26 cellular contexts compared by ENCODE assay signal in the genomic region with DNA sequence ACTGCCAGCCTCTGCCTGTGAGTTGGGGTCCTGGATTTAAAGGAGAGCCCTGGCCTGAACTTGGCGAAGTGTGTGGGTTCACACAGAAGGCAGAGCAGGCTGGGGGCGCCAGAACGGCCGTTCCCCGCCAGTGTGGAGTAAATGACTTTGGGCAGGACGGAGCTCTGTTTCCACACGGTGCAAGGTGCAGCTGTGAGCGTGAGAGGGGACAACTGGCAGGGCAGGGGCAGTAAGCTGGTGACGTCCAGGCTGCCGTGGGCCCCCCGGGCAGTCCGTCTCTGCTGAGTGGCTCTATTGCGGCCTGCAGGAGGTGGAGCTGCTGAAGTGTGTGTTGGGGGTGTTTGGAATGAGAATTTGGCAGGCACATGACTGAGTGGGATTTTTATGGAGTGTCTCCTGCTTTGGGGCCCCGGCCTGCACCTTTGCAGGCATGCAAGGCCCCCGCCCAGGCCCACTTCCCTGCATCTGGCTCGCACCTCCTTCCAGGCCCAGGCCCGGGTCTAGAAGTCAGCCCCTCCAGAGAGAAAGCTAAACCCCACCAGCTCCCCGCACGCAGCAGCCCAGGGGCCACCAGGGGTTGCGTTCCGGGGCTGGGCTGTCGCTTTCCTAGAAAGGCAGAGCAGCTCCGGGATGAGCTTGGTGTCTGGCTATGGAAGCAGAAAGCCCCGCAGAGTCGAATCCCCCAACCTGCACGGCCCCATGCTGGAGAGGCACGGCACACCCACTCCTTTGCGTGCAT.
"Had no signal": no experiment of that assay in that cellular context is flagged by ENCODE, and none has a peak within 500 bp of the region (broad histone marks: within the 10 kb centered on the region; RNA-seq: fewer than 3 reads in every experiment).

No MANE protein-coding gene starts in this region.

- H3K4me3 ChIP-seq: heart right ventricle, hepatocyte, left lung, lower lobe of right lung, ovary, sigmoid colon, spleen, suprapubic skin, thoracic aorta, tibial nerve, upper lobe of left lung had no signal

- H3K36me3 Mint-ChIP-seq: immature natural killer cell; naive thymus-derived CD8-positive, alpha-beta T cell; stimulated activated effector memory CD8-positive, alpha-beta T cell treated with anti-CD3 and anti-CD28 coated beads, Interleukin-12 subunit alpha, Interleukin-12 subunit beta, amount 100 ng/mL, for 72 hours had no signal

- H3K36me3 ChIP-seq: heart right ventricle, left lung, lower lobe of right lung, ovary, sigmoid colon, spleen, suprapubic skin, thoracic aorta, tibial nerve, upper lobe of left lung had no signal

- DNase-seq: heart right ventricle; immature natural killer cell; kidney; left colon; left lung; lower lobe of right lung; mammary epithelial cell; mesenchymal stem cell; naive thymus-derived CD8-positive, alpha-beta T cell; nucleus accumbens; ovary; right cardiac atrium; sigmoid colon; small intestine; spleen; stimulated activated CD4-positive, alpha-beta T cell treated with anti-CD3 and anti-CD28 coated beads, Interleukin-4, amount 100 ng/mL, for 24 hours; stimulated activated naive CD4-positive, alpha-beta T cell; upper lobe of left lung had no signal

- H3K4me3 Mint-ChIP-seq: immature natural killer cell; naive thymus-derived CD8-positive, alpha-beta T cell; nephron; stimulated activated effector memory CD8-positive, alpha-beta T cell treated with anti-CD3 and anti-CD28 coated beads, Interleukin-12 subunit alpha, Interleukin-12 subunit beta, amount 100 ng/mL, for 72 hours; stimulated activated naive CD8-positive, alpha-beta T cell treated with anti-CD3 and anti-CD28 coated beads, Interleukin-15, Interleukin-2, amounts not matched to agents 100 ng/mL and 50 ng/mL, for 24 hours had no signal

- H3K27ac Mint-ChIP-seq: immature natural killer cell; naive thymus-derived CD8-positive, alpha-beta T cell; progenitor cell of endocrine pancreas; stimulated activated effector memory CD8-positive, alpha-beta T cell treated with anti-CD3 and anti-CD28 coated beads, Interleukin-12 subunit alpha, Interleukin-12 subunit beta, amount 100 ng/mL, for 72 hours; stimulated activated naive CD8-positive, alpha-beta T cell treated with anti-CD3 and anti-CD28 coated beads, Interleukin-15, Interleukin-2, amounts not matched to agents 100 ng/mL and 50 ng/mL, for 24 hours had no signal

- H3K4me1 Mint-ChIP-seq: immature natural killer cell; stimulated activated effector memory CD8-positive, alpha-beta T cell treated with anti-CD3 and anti-CD28 coated beads, Interleukin-12 subunit alpha, Interleukin-12 subunit beta, amount 100 ng/mL, for 72 hours had no signal

- H3K4me2 ChIP-seq: hepatocyte had no signal

- H3K27ac ChIP-seq: heart right ventricle, hepatocyte, left lung, lower lobe of right lung, ovary, sigmoid colon, spleen, suprapubic skin, thoracic aorta, tibial nerve, upper lobe of left lung had no signal

- H3K9me3 Mint-ChIP-seq: immature natural killer cell, nephron had no signal

- H3K79me2 ChIP-seq: hepatocyte had no signal

- H2AFZ ChIP-seq: hepatocyte had no signal

- H3K9me3 ChIP-seq: ovary, sigmoid colon, suprapubic skin, tibial nerve, upper lobe of left lung had no signal

- H3K27me3 Mint-ChIP-seq: stimulated activated naive CD8-positive, alpha-beta T cell treated with anti-CD3 and anti-CD28 coated beads, Interleukin-15, Interleukin-2, amounts not matched to agents 100 ng/mL and 50 ng/mL, for 24 hours had no signal

- H3K27me3 ChIP-seq: hepatocyte, ovary, sigmoid colon, spleen, suprapubic skin, tibial nerve, upper lobe of left lung had no signal
